In genomic region chr10:97445357-97445721, GRCh38 we compare ENCODE assay signal across 8 cellular contexts. TPM values are rescaled to one million over a fixed set of nuclear protein-coding genes. Genes with fewer than 3 reads are reported as not detected.
DNase-seq lines count a peak whose midpoint lies in the region; ATAC-seq and TF ChIP-seq lines count a peak whose summit lies in the region.

No MANE protein-coding gene starts in this region.

- H3K27ac Mint-ChIP-seq in MCF 10A (ENCODE audit: low read depth, unreplicated experiment) (peak overlapping the region; percentile 74), memory B cell (peak overlapping the region; percentile 92)

- H3K9me3 ChIP-seq in cardiac muscle cell (ENCODE audit: low read depth) (no peaks in the 10 kb centered on the region), aorta (ENCODE audit: control insufficient read depth, low read length) (no peaks in the 10 kb centered on the region)

- peaks cover 19% of the 10 kb centered on the region for H3K4me1 Mint-ChIP-seq in MCF 10A (ENCODE audit: insufficient read depth, unreplicated experiment)
- peaks cover 24% of the 10 kb centered on the region for H3K4me1 Mint-ChIP-seq in memory B cell

- no TSS peak for BruUV-seq in MCF 10A (replicated peaks; lab: Mats Ljungman, UMichigan)

- no peaks in the 10 kb centered on the region for H3K9me3 Mint-ChIP-seq in MCF 10A (ENCODE audit: unreplicated experiment)
- no peaks in the 10 kb centered on the region for H3K9me3 Mint-ChIP-seq in memory B cell

- intact Hi-C loops in cardiac septum (cut with DNase I), result loop anchor here (5.0 kb wide), 1 partner anchor 52 kb away; the partner anchor contains the start of genes MMS19 and UBTD1
- intact Hi-C loops in MCF 10A (cut with micrococcal nuclease), result loop anchor here (10.0 kb wide), 1 partner anchor 49 kb away; the partner anchor contains the start of genes MMS19 and UBTD1
- intact Hi-C loops in aorta (cut with DNase I), result loop anchor here in 1 of 2 donors (2.0 to 10.0 kb wide), 3 partner anchors 19 to 107 kb away; partner anchors contain the start of genes MMS19, PGAM1 and UBTD1

- H3K36me3 Mint-ChIP-seq in MCF 10A (ENCODE audit: insufficient read depth, unreplicated experiment), result peaks cover 32% of the 10 kb centered on the region
- peaks cover 9% of the 10 kb centered on the region for H3K36me3 Mint-ChIP-seq in memory B cell

- no peak for TF ChIP-seq CTCF in cardiac muscle cell (IDR thresholded peaks at IDR 0.05; ENCODE audit: low read depth, low read length)
- no peak for TF ChIP-seq CTCF in MCF 10A (IDR thresholded peaks at IDR 0.05; ENCODE audit: unreplicated experiment)

- H3K36me3 ChIP-seq in cardiac muscle cell, result peaks cover 6% of the 10 kb centered on the region
- H3K36me3 ChIP-seq in aorta (ENCODE audit: control insufficient read depth in 1 of 2, insufficient read depth in 2 of 2, low read length in 1 of 2), result peaks cover 0 to 2% of the 10 kb centered on the region in 2 donors

- H3K4me3 ChIP-seq in cardiac muscle cell (peak overlapping the region; percentile 57), aorta (ENCODE audit: low read length in 2 of 2) (peak overlapping the region; percentile 59 to 92)

- H3K27me3 ChIP-seq in cardiac muscle cell, result no peaks in the 10 kb centered on the region
- H3K27me3 ChIP-seq in aorta (ENCODE audit: control insufficient read depth in 1 of 2, insufficient read depth in 2 of 2, low read length in 1 of 2), result no peaks in the 10 kb centered on the region

- 1 to 3% methylated on average over 13 of the region's 13 CpGs for WGBS in aorta, 2 donors

- ATAC-seq in memory B cell (ENCODE audit: low read depth), result no peak
- no peak for ATAC-seq in aorta (ENCODE audit: low FRiP score)
- no peak for ATAC-seq in HG02885 (IDR thresholded peaks at IDR 0.05; ENCODE audit: poor library complexity, unreplicated experiment)
- no peak for ATAC-seq in HG03139 (IDR thresholded peaks at IDR 0.05; ENCODE audit: unreplicated experiment)

- H3K4me1 ChIP-seq in cardiac muscle cell (ENCODE audit: low read depth), result peaks cover 8% of the 10 kb centered on the region
- H3K4me1 ChIP-seq in aorta (ENCODE audit: control insufficient read depth in 1 of 2, insufficient read depth in 2 of 2, low read length in 2 of 2), result peaks cover 7 to 8% of the 10 kb centered on the region in 2 donors

- CTCF ChIA-PET in MCF 10A (lab: Yijun Ruan, JAX), result interaction anchor here (0.5 to 2.1 kb wide), 5 partner anchors 19 to 139 kb away, joined by 3 to 9 read pairs (median 3); partner anchors contain the start of gene HOGA1

- H3K4me3 Mint-ChIP-seq in MCF 10A (ENCODE audit: unreplicated experiment) (peak overlapping the region; percentile 99), memory B cell (peak overlapping the region; percentile 92)

- DNase-seq in cardiac muscle cell (ENCODE audit: low read depth in 1 of 2, low spot score in 1 of 2), result no peak
- DNase-seq in cardiac septum (ENCODE audit: low spot score), result no peak
- no peak for DNase-seq in MCF 10A (ENCODE audit: unreplicated experiment)
- no peak for DNase-seq in memory B cell (ENCODE audit: low spot score in 2 of 2)
- DNase-seq in aorta, result no peak
- DNase-seq in middle frontal gyrus (ENCODE audit: extremely low spot score, low spot score), result no peak

- no peak overlapping the region for H3K27ac ChIP-seq in cardiac muscle cell
- H3K27ac ChIP-seq in aorta (ENCODE audit: low read depth in 1 of 2, low read length in 2 of 2), result no peak overlapping the region

- H3K27me3 Mint-ChIP-seq in MCF 10A (ENCODE audit: insufficient read depth, unreplicated experiment) (no peaks in the 10 kb centered on the region), memory B cell (no peaks in the 10 kb centered on the region)

- POLR2A ChIA-PET in MCF 10A (lab: Yijun Ruan, JAX), result interaction anchor here (0.6 to 3.7 kb wide), 16 partner anchors 8 to 292 kb away, joined by 3 to 34 read pairs (median 4); partner anchors contain the start of genes AVPI1, RRP12 and ZFYVE27

RNA-seq across cellular contexts. Expression of gene EXOSC1, which starts 0.5 kb away (rescaled TPM):
- total RNA-seq in cardiac muscle cell (33.6 and 38.3 TPM in 2 replicates), cardiac septum (15.8 TPM), MCF 10A (2022) (56.5 and 62.3 TPM in 2 replicates), aorta (10 to 100 TPM; 25.6 to 27.2 TPM)
- polyA plus RNA-seq in cardiac muscle cell (56.5 and 75.0 TPM in 2 replicates), aorta (10 to 100 TPM; 39.4 to 41.9 TPM)

RNA-seq across cellular contexts. Expression of gene ZDHHC16, which starts 0.6 kb away (rescaled TPM):
- total RNA-seq in cardiac muscle cell, result 30.8 and 43.2 TPM in 2 replicates
- polyA plus RNA-seq in cardiac muscle cell, result 58.4 and 85.5 TPM in 2 replicates
- total RNA-seq in cardiac septum, result 25.5 TPM
- 44.9 and 48.0 TPM in 2 replicates for total RNA-seq in MCF 10A (2022)
- total RNA-seq in aorta, result 10 to 100 TPM; 29.6 to 35.6 TPM
- 10 to 100 TPM; 17.8 to 27.8 TPM for polyA plus RNA-seq in aorta

RNA-seq across cellular contexts. Expression of gene PGAM1, which starts 19.3 kb away (rescaled TPM):
- total RNA-seq in cardiac muscle cell (912 and 1,364 TPM in 2 replicates), cardiac septum (331 TPM), MCF 10A (2022) (235 and 248 TPM in 2 replicates), aorta (100 to 1,000 TPM; 145 to 148 TPM)
- polyA plus RNA-seq in cardiac muscle cell (1,322 and 1,889 TPM in 2 replicates), aorta (100 to 1,000 TPM; 134 to 189 TPM)

RNA-seq across cellular contexts. Expression of gene RRP12, which starts 44.2 kb away (rescaled TPM):
- total RNA-seq in cardiac muscle cell, result 14.5 and 16.2 TPM in 2 replicates
- polyA plus RNA-seq in cardiac muscle cell, result 14.8 and 14.9 TPM in 2 replicates
- total RNA-seq in cardiac septum, result 23.5 TPM
- total RNA-seq in MCF 10A (2022), result 66.1 and 86.7 TPM in 2 replicates
- total RNA-seq in aorta, result 10 to 100 TPM; 25.1 to 31.9 TPM
- polyA plus RNA-seq in aorta, result 10 to 100 TPM in 1 of 2 donors, 1 to 10 TPM in 1; 6.4 to 10.7 TPM

RNA-seq across cellular contexts. Expression of gene MMS19, which starts 52.9 kb away (rescaled TPM):
- total RNA-seq in cardiac muscle cell (94.0 and 124 TPM in 2 replicates), cardiac septum (46.7 TPM), MCF 10A (2022) (67.0 and 67.2 TPM in 2 replicates), aorta (10 to 100 TPM; 34.3 to 63.8 TPM)
- polyA plus RNA-seq in cardiac muscle cell (72.5 and 85.6 TPM in 2 replicates), aorta (10 to 100 TPM; 16.2 to 73.4 TPM)
